13 cellular contexts compared by ENCODE assay signal in genomic region chr12:3130053-3130805, GRCh38. TPM values are rescaled to one million over a fixed set of nuclear protein-coding genes. Genes with fewer than 3 reads are reported as not detected.
DNase-seq lines count a peak whose midpoint lies in the region; ATAC-seq and TF ChIP-seq lines count a peak whose summit lies in the region.
"Had no signal": no experiment of that assay in that cellular context is flagged by ENCODE, and none has a peak within 500 bp of the region (broad histone marks: within the 10 kb centered on the region; RNA-seq: fewer than 3 reads in every experiment).

No MANE protein-coding gene starts in this region.

- in situ Hi-C loops in mammary epithelial cell (cut with MboI; ENCODE audit: low sequenced_read_pairs in 2 of 2) (loop anchor here (5.0 to 25.0 kb wide), 2 partner anchors 72 to 682 kb away; no protein-coding TSS in a partner anchor), transverse colon (cut with MboI; ENCODE audit: low pct_ligation_motif_present in 1 of 4, low pct_unique_long_range_greater_than_20kb in 1 of 4, low sequenced_read_pairs in 3 of 4) (loop anchor here in 3 of 4 donors (10.0 to 25.0 kb wide), 3 partner anchors 125 to 145 kb away; no protein-coding TSS in a partner anchor)

- H3K4me3 Mint-ChIP-seq in memory B cell = no peak overlapping the region
- H3K4me3 Mint-ChIP-seq: brain had no signal

- BruUV-seq in mammary epithelial cell (replicated peaks; lab: Mats Ljungman, UMichigan) = no TSS peak

- H3K9ac ChIP-seq in BLaER1 treated with 17β-estradiol and CSF1 and Interleukin-3, amounts not matched to agents 10 nM and 100 nM = peak overlapping the region in 2 of 11 experiments; percentile 4 to 20; a peak in 3 of 22 replicates
- no peak overlapping the region for H3K9ac ChIP-seq in mammary epithelial cell (ENCODE audit: insufficient read depth, low read length)

- peaks cover 0 to 88% (median 4%) of the 10 kb centered on the region in 11 experiments; a peak in 12 of 22 replicates for H3K27me3 ChIP-seq in BLaER1 treated with 17β-estradiol and CSF1 and Interleukin-3, amounts not matched to agents 10 nM and 100 nM
- H3K27me3 ChIP-seq in mammary epithelial cell (ENCODE audit: insufficient read depth, low read length) (no peaks in the 10 kb centered on the region), transverse colon (no peaks in the 10 kb centered on the region)

- ATAC-seq in memory B cell (ENCODE audit: low read depth) = peak; percentile 59
- ATAC-seq in HG02642 (IDR thresholded peaks at IDR 0.05; ENCODE audit: poor library complexity, unreplicated experiment) = no peak

- H3K36me3 ChIP-seq in BLaER1 treated with 17β-estradiol and CSF1 and Interleukin-3, amounts not matched to agents 10 nM and 100 nM = peaks cover 0 to under 1% (median 0%) of the 10 kb centered on the region in 11 experiments; a peak in 1 of 22 replicates
- H3K36me3 ChIP-seq in mammary epithelial cell (ENCODE audit: insufficient read depth, low read length) = no peaks in the 10 kb centered on the region
- no peaks in the 10 kb centered on the region for H3K36me3 ChIP-seq in transverse colon

- H3K4me1 Mint-ChIP-seq in memory B cell = peaks cover 10% of the 10 kb centered on the region

- CTCF ChIA-PET in mammary epithelial cell (lab: Charles Lee; ENCODE audit: low non-redundant PET) = no interaction called here

- dilution Hi-C loops in mammary epithelial cell (cut with HindIII; ENCODE audit: low sequenced_read_pairs) = loop anchor here (5.0 kb wide), 2 partner anchors 62 to 147 kb away; no protein-coding TSS in a partner anchor

- intact Hi-C loops in mammary epithelial cell (cut with micrococcal nuclease) (loop anchor here (10.0 kb wide), 1 partner anchor 645 kb away; no protein-coding TSS in a partner anchor), transverse colon (cut with DNase I; ENCODE audit: low total_unique reads) (no loop called here)

- H3K4me3 ChIP-seq in BLaER1 treated with 17β-estradiol and CSF1 and Interleukin-3, amounts not matched to agents 10 nM and 100 nM = peak overlapping the region in 2 of 10 experiments; percentile 8 to 26; a peak in 3 of 20 replicates
- H3K4me3 ChIP-seq in mammary epithelial cell (replicated peaks in 1 of 3; ENCODE audit: insufficient read depth in 1 of 3, low read depth in 2 of 3, low read length in 3 of 3) (peak overlapping the region in 1 of 3 experiments; percentile 3), transverse colon (no peak overlapping the region)
- H3K4me3 ChIP-seq: GM12878 had no signal

- no peak overlapping the region for H3K27ac Mint-ChIP-seq in memory B cell
- H3K27ac Mint-ChIP-seq: brain had no signal

- H3K9me3 Mint-ChIP-seq in memory B cell = peaks cover 2% of the 10 kb centered on the region

- H2AFZ ChIP-seq in mammary epithelial cell (ENCODE audit: low read depth, low read length) = peak overlapping the region; percentile 57

- H3K27ac ChIP-seq in BLaER1 treated with 17β-estradiol and CSF1 and Interleukin-3, amounts not matched to agents 10 nM and 100 nM = no peak overlapping the region
- peak overlapping the region; percentile 31 for H3K27ac ChIP-seq in mammary epithelial cell (ENCODE audit: insufficient read depth, low read depth, low read length)
- no peak overlapping the region for H3K27ac ChIP-seq in transverse colon
- H3K27ac ChIP-seq: C4-2B had no signal

- WGBS in mammary epithelial cell (ENCODE audit: low coverage, missing lambda C conversion rate) = 25% methylated on average over 24 of the region's 24 CpGs
- whole genome bisulfite sequencing in transverse colon (ENCODE audit: low coverage in 1 of 2), 2 donors = 60 to 67% methylated on average over 3 to 24 of the region's 24 CpGs

- H4K20me1 ChIP-seq in BLaER1 treated with 17β-estradiol and CSF1 and Interleukin-3, amounts not matched to agents 10 nM and 100 nM = peaks cover 5 to 97% (median 48%) of the 10 kb centered on the region in 11 experiments; a peak in 16 of 22 replicates
- H4K20me1 ChIP-seq in mammary epithelial cell (ENCODE audit: insufficient read depth, low read length) = no peaks in the 10 kb centered on the region

- peaks cover under 1 to 17% (median 1%) of the 10 kb centered on the region in 11 experiments; a peak in 19 of 22 replicates for H3K9me3 ChIP-seq in BLaER1 treated with 17β-estradiol and CSF1 and Interleukin-3, amounts not matched to agents 10 nM and 100 nM (replicated peaks in 1 of 11)
- H3K9me3 ChIP-seq in mammary epithelial cell (replicated peaks; ENCODE audit: insufficient read depth, low read length) = no peaks in the 10 kb centered on the region
- peaks cover 0 to under 1% of the 10 kb centered on the region in 2 donors for H3K9me3 ChIP-seq in transverse colon

- peaks cover 23% of the 10 kb centered on the region for H3K27me3 Mint-ChIP-seq in memory B cell
- H3K27me3 Mint-ChIP-seq: brain had no signal

- peak; percentile 89 for DNase-seq in NCI-H2029 (lab: John Stamatoyannopoulos, UW)
- peak; percentile 45 for DNase-seq in mammary epithelial cell
- DNase-seq in memory B cell (ENCODE audit: low spot score in 2 of 2) = peak in 1 of 2 donors; percentile 7
- no peak for DNase-seq in NCI-H1436 treated with DMSO at 0.1 percent for 48 hours (lab: John Stamatoyannopoulos, UW)
- DNase-seq in HuH-7 (ENCODE audit: low spot score) = no peak
- no peak for DNase-seq in transverse colon
- DNase-seq: activated CD8-positive, alpha-beta memory T cell treated with anti-CD3 and anti-CD28 coated beads, Interleukin-2, amount 50 U/mL, for 48 hours; SW 1271 had no signal

- H3K4me1 ChIP-seq in BLaER1 treated with 17β-estradiol and CSF1 and Interleukin-3, amounts not matched to agents 10 nM and 100 nM = peaks cover 25 to 61% (median 45%) of the 10 kb centered on the region in 10 experiments
- peaks cover 20% of the 10 kb centered on the region for H3K4me1 ChIP-seq in mammary epithelial cell (ENCODE audit: insufficient read depth, low read length)
- peaks cover 5 to 26% (median 11%) of the 10 kb centered on the region in 4 donors for H3K4me1 ChIP-seq in transverse colon

- no peaks in the 10 kb centered on the region for H3K36me3 Mint-ChIP-seq in memory B cell

- no peak for TF ChIP-seq EP300 in transverse colon (IDR thresholded peaks at IDR 0.05; ENCODE audit: low read depth)

- peak overlapping the region; percentile 77 to 96 (median 85) for H3K4me2 ChIP-seq in BLaER1 treated with 17β-estradiol and CSF1 and Interleukin-3, amounts not matched to agents 10 nM and 100 nM
- peak overlapping the region; percentile 68 for H3K4me2 ChIP-seq in mammary epithelial cell (ENCODE audit: insufficient read depth, low read depth, low read length)

- peaks cover 59% of the 10 kb centered on the region for H3K79me2 ChIP-seq in mammary epithelial cell (ENCODE audit: insufficient read depth, low read length)

- no peak for TF ChIP-seq POLR2A in transverse colon (IDR thresholded peaks at IDR 0.05)

- no peak for TF ChIP-seq CTCF in mammary epithelial cell (conservative IDR thresholded peaks at IDR 0.05 in 1 of 2, IDR thresholded peaks at IDR 0.05 in 1 of 2; ENCODE audit: extremely low read depth in 1 of 2, insufficient read depth in 1 of 2, low read depth in 1 of 2, low read length in 2 of 2)
- no peak for TF ChIP-seq CTCF in transverse colon (IDR thresholded peaks at IDR 0.05)

RNA-seq across cellular contexts. Expression of gene TSPAN9, which starts 53.0 kb away (rescaled TPM):
- total RNA-seq in mammary epithelial cell (10 to 100 TPM; 29.2 to 30.3 TPM), transverse colon (1 to 10 TPM; 4.2 to 9.3 (median 6.1) TPM)
- polyA plus RNA-seq in mammary epithelial cell = 38.7 TPM
- 40.7 TPM for polyA minus RNA-seq in mammary epithelial cell

Comparison
In these comparisons a context has a peak if more than half of its experiments do, and no peak if none do; other contexts are left out.
1. DNase-seq: peak in NCI-H2029 (single experiment) and mammary epithelial cell (single experiment); none in NCI-H1436 treated with DMSO at 0.1 percent for 48 hours (single experiment), HuH-7 (single experiment) and transverse colon (single experiment).